Comparison of ENCODE assay signal across 8 cellular contexts in the genomic region with DNA sequence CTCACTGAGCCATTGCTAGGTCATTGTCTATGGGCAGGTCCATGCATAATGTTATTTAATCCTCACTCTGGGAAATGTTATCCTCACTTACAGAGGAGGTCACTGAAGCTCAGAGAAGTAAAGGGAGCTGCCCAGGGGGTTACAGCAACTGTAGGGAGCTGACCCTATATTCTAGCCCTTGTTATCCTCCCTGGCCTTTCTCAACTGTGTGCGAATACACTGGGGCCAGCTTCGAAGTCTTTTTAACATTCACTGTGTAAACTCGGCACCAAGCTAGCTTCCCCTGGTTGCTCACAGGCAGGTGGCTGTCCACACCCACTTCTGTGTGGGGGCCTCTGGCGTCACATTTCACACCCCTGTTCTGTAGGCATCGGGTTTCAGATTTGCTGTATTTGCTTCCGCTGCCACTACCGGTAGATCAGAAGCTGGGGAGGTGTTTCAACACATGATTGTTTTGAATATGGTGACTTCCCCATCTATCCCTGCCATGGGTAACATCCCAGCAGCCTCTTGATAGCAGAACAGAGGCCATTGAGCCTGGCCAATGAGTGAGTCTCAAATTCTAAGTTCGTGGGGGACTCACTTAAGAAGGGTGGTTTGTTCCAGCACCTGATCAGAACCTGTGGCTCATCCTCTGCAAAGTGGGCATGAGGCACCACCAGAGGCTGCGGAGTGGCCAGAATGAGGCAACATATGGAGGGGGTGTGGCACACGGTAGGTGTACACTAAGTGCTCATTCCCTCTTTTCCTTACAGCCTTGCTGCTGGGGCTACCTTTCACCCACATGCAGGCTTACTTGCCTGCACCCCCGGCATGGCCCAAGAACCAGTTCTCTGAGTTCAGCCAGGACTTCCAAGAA.
DNase-seq lines count a peak whose midpoint lies in the region; ATAC-seq and TF ChIP-seq lines count a peak whose summit lies in the region.

No MANE protein-coding gene starts in this region.

- H3K9me2 ChIP-seq in DOHH2 (replicated peaks; ENCODE audit: control insufficient read depth, low read length), result no peaks in the 10 kb centered on the region

- H3K27me3 ChIP-seq in DOHH2 (ENCODE audit: control insufficient read depth, low read length) (no peaks in the 10 kb centered on the region), dorsolateral prefrontal cortex (no peaks in the 10 kb centered on the region)

- peaks cover 97% of the 10 kb centered on the region for H3K4me1 ChIP-seq in DOHH2 (ENCODE audit: control insufficient read depth, low read length)

- H3K79me2 ChIP-seq in DOHH2 (ENCODE audit: control insufficient read depth, low read length), result no peaks in the 10 kb centered on the region

- no peaks in the 10 kb centered on the region for H3K9me3 ChIP-seq in DOHH2 (ENCODE audit: control insufficient read depth, insufficient read depth, low read length)

- peak; percentile 82 for DNase-seq in KBM-7
- peak; percentile 75 for DNase-seq in activated CD4-positive, CD25-positive, alpha-beta regulatory T cell treated with anti-CD3 and anti-CD28 coated beads, Interleukin-2, amount 50 U/mL, for 72 hours
- DNase-seq in dorsolateral prefrontal cortex, result peak in 3 of 10 donors; percentile 40 to 67 (median 61)
- peak; percentile 46 to 53 for DNase-seq in stimulated activated CD4-positive, alpha-beta T cell treated with anti-CD3 and anti-CD28 coated beads, Interleukin-1b, Interleukin-23, amount 100 ng/mL, for 1 hour (ENCODE audit: low read depth in 2 of 2)
- no peak for DNase-seq in HK-2 (ENCODE audit: unreplicated experiment)
- no peak for DNase-seq in DMS53 treated with DMSO at 0.1 percent for 48 hours (lab: John Stamatoyannopoulos, UW; ENCODE audit: unreplicated experiment)

- ATAC-seq in GM21423 (IDR thresholded peaks at IDR 0.05; ENCODE audit: unreplicated experiment), result peak; percentile 42

- TF ChIP-seq CTCF in DOHH2 (IDR thresholded peaks at IDR 0.05; ENCODE audit: low read depth, low read length, poor library complexity, severe bottlenecking) (no peak), dorsolateral prefrontal cortex (IDR thresholded peaks at IDR 0.05 in 54 of 56, conservative IDR thresholded peaks at IDR 0.05 in 2 of 56; ENCODE audit: low read depth in 1 of 56, partially characterized antibody in 56 of 56) (no peak)

- in situ Hi-C loops in KBM-7 (cut with MboI; ENCODE audit: low pct_unique_long_range_greater_than_20kb, low sequenced_read_pairs), result no loop called here

- no peaks in the 10 kb centered on the region; the same call in none of the 2 replicates for H3K36me3 ChIP-seq in DOHH2 (ENCODE audit: control insufficient read depth, low read length)

- H3K4me3 ChIP-seq in DOHH2 (ENCODE audit: low read length) (peak overlapping the region; percentile 11), dorsolateral prefrontal cortex (no peak overlapping the region)

- H4K20me1 ChIP-seq in DOHH2 (ENCODE audit: control insufficient read depth, insufficient read depth, low read depth, low read length), result no peaks in the 10 kb centered on the region

- H3K27ac ChIP-seq in DOHH2 (ENCODE audit: low read depth, low read length) (peak overlapping the region; percentile 44), dorsolateral prefrontal cortex (peak overlapping the region in 35 of 59 donors; percentile 7 to 78 (median 44))

- intact Hi-C loops in dorsolateral prefrontal cortex (cut with DNase I), result no loop called here

- peak overlapping the region; percentile 88 for H3K4me2 ChIP-seq in DOHH2 (ENCODE audit: low read length)

- H3F3A ChIP-seq in DOHH2 (ENCODE audit: control insufficient read depth, insufficient read depth), result peaks cover 28% of the 10 kb centered on the region

Comparison
In these comparisons a context has a peak if more than half of its experiments do, and no peak if none do; other contexts are left out.
1. DNase-seq: peak in KBM-7 (single experiment), activated CD4-positive, CD25-positive, alpha-beta regulatory T cell treated with anti-CD3 and anti-CD28 coated beads, Interleukin-2, amount 50 U/mL, for 72 hours (single experiment) and stimulated activated CD4-positive, alpha-beta T cell treated with anti-CD3 and anti-CD28 coated beads, Interleukin-1b, Interleukin-23, amount 100 ng/mL, for 1 hour (2 of 2); none in HK-2 (single experiment) and DMS53 treated with DMSO at 0.1 percent for 48 hours (single experiment).